10 cellular contexts compared by ENCODE assay signal in genomic region chr6:30074331-30075093, GRCh38. TPM values are rescaled to one million over a fixed set of nuclear protein-coding genes. Genes with fewer than 3 reads are reported as not detected.
DNase-seq lines count a peak whose midpoint lies in the region; ATAC-seq and TF ChIP-seq lines count a peak whose summit lies in the region.
"Had no signal": no experiment of that assay in that cellular context is flagged by ENCODE, and none has a peak within 500 bp of the region (broad histone marks: within the 10 kb centered on the region; RNA-seq: fewer than 3 reads in every experiment).

No MANE protein-coding gene starts in this region.

- peaks cover 10% of the 10 kb centered on the region for H3K4me1 ChIP-seq in neuron (ENCODE audit: insufficient read depth, low read length)

- H3K9me3 ChIP-seq in neuron (ENCODE audit: low read length) (no peaks in the 10 kb centered on the region), MG63 (no peaks in the 10 kb centered on the region)

- peak overlapping the region; percentile 16 for H3K4me3 ChIP-seq in epithelial cell of proximal tubule (ENCODE audit: low read depth, low read length)
- peak overlapping the region; percentile 18 for H3K4me3 ChIP-seq in neuron (ENCODE audit: low read length)
- H3K4me3 ChIP-seq in MG63, result no peak overlapping the region

- peaks cover 2% of the 10 kb centered on the region for H3K36me3 ChIP-seq in neuron (ENCODE audit: insufficient read depth, low read length)
- no peaks in the 10 kb centered on the region for H3K36me3 ChIP-seq in MG63

- H3K27me3 ChIP-seq in neuron (ENCODE audit: insufficient read depth, low read length) (peaks cover 67% of the 10 kb centered on the region), MG63 (no peaks in the 10 kb centered on the region)

- ATAC-seq in GM18868 (IDR thresholded peaks at IDR 0.05; ENCODE audit: unreplicated experiment) (no peak), HG03175 (IDR thresholded peaks at IDR 0.05; ENCODE audit: unreplicated experiment) (no peak)

- DNase-seq in Daoy (ENCODE audit: low read depth) (peak; percentile 31), NCI-H69 (lab: John Stamatoyannopoulos, UW) (peak; percentile 51), epithelial cell of proximal tubule (ENCODE audit: low read depth) (no peak), MG63 (no peak), superior temporal gyrus (ENCODE audit: extremely low spot score) (no peak)
- DNase-seq: activated CD4-positive, alpha-beta T cell treated with anti-CD3 and anti-CD28 coated beads for 1 hour; NCI-H1930 had no signal

- H2AFZ ChIP-seq in neuron (ENCODE audit: low read depth, low read length), result peak overlapping the region; percentile 51

- TF ChIP-seq CTCF in epithelial cell of proximal tubule (conservative IDR thresholded peaks at IDR 0.05; ENCODE audit: low read depth, low read length), result no peak

RNA-seq across cellular contexts. Expression of gene RNF39, which starts 1.1 kb away (rescaled TPM):
- 0.57 TPM in 1 of 2 replicates, not detected in the other for total RNA-seq in Daoy (2014; rRNA removed; shearing (Covaris generic))
- total RNA-seq in epithelial cell of proximal tubule, result not detected in 2 replicates
- not detected in 2 replicates for total RNA-seq in MG63 (2014; rRNA removed; shearing (Covaris generic); ENCODE audit: low replicate concordance)

RNA-seq across cellular contexts. Expression of gene PPP1R11, which starts 7.5 kb away (rescaled TPM):
- 77.2 and 79.0 TPM in 2 replicates for total RNA-seq in Daoy (2014; rRNA removed; shearing (Covaris generic))
- total RNA-seq in epithelial cell of proximal tubule, result 45.4 and 54.5 TPM in 2 replicates
- total RNA-seq in MG63 (2014; rRNA removed; shearing (Covaris generic); ENCODE audit: low replicate concordance), result 20.2 and 47.2 TPM in 2 replicates

RNA-seq across cellular contexts. Expression of gene POLR1H, which starts 13.4 kb away (rescaled TPM):
- 39.4 and 57.7 TPM in 2 replicates for total RNA-seq in Daoy (2014; rRNA removed; shearing (Covaris generic))
- 30.3 and 31.7 TPM in 2 replicates for total RNA-seq in epithelial cell of proximal tubule
- 24.3 and 32.9 TPM in 2 replicates for total RNA-seq in MG63 (2014; rRNA removed; shearing (Covaris generic); ENCODE audit: low replicate concordance)

RNA-seq across cellular contexts. Expression of gene TRIM31, which starts 38.4 kb away (rescaled TPM):
- 0.11 TPM in 1 of 2 replicates, not detected in the other for total RNA-seq in Daoy (2014; rRNA removed; shearing (Covaris generic))
- total RNA-seq in epithelial cell of proximal tubule, result not detected in 2 replicates
- total RNA-seq in MG63 (2014; rRNA removed; shearing (Covaris generic); ENCODE audit: low replicate concordance), result not detected in 2 replicates

Comparison
In these comparisons a context has a peak if more than half of its experiments do, and no peak if none do; other contexts are left out.
1. DNase-seq: peak in Daoy (single experiment) and NCI-H69 (single experiment); none in epithelial cell of proximal tubule (single experiment), MG63 (single experiment) and superior temporal gyrus (single experiment).